In genomic region chr3:102258666-102259227, GRCh38 we compare ENCODE assay signal across 16 cellular contexts.
DNase-seq lines count a peak whose midpoint lies in the region; ATAC-seq and TF ChIP-seq lines count a peak whose summit lies in the region.
"Had no signal": no experiment of that assay in that cellular context is flagged by ENCODE, and none has a peak within 500 bp of the region (broad histone marks: within the 10 kb centered on the region; RNA-seq: fewer than 3 reads in every experiment).

No MANE protein-coding gene starts in this region.

- H3K79me2 ChIP-seq in PC-3 (ENCODE audit: low read length) = no peaks in the 10 kb centered on the region
- H3K79me2 ChIP-seq in smooth muscle cell (ENCODE audit: low read depth) = no peaks in the 10 kb centered on the region

- CTCF ChIA-PET in PC-3 (lab: Charles Lee) = no interaction called here

- DNase-seq in GM12865 (ENCODE audit: low read depth) = peak; percentile 29
- no peak for DNase-seq in PC-3
- DNase-seq in activated gamma-delta T cell treated with Interleukin-2 at 50 U/mL for 16 hours = no peak
- no peak for DNase-seq in smooth muscle cell (lab: John Stamatoyannopoulos, UW; ENCODE audit: unreplicated experiment)
- no peak for DNase-seq in NCI-H1092 treated with DMSO at 0.1 percent for 48 hours (lab: John Stamatoyannopoulos, UW)
- DNase-seq in NCI-H526 treated with DMSO at 0.1 percent for 48 hours (lab: John Stamatoyannopoulos, UW) = no peak
- DNase-seq: activated B cell treated with CpG ODN at 0.5 μM for 24 hours, DMS153, NCI-H1092, NCI-H526, SJCRH30, small intestine, upper lobe of right lung had no signal

- H3K36me3 ChIP-seq in PC-3 (ENCODE audit: low read depth, low read length) = no peaks in the 10 kb centered on the region
- no peaks in the 10 kb centered on the region for H3K36me3 ChIP-seq in smooth muscle cell (ENCODE audit: low read depth)
- H3K36me3 ChIP-seq: neutrophil, SJCRH30, upper lobe of right lung had no signal

- no TSS peak for BruUV-seq in PC-3 (replicated peaks; lab: Mats Ljungman, UMichigan)

- POLR2A ChIA-PET in PC-3 (lab: Charles Lee; ENCODE audit: unreplicated experiment) = no interaction called here

- WGBS in smooth muscle cell (ENCODE audit: low lambda C conversion rate) = 87% methylated on average over 3 of the region's 3 CpGs

- TF ChIP-seq CTCF in GM12865 (IDR thresholded peaks at IDR 0.05; ENCODE audit: insufficient read depth, low read depth, low read length, missing control alignments) (no peak), PC-3 (conservative IDR thresholded peaks at IDR 0.05; ENCODE audit: low read depth, low read length) (no peak), smooth muscle cell (IDR thresholded peaks at IDR 0.05; ENCODE audit: borderline replicate concordance, insufficient read depth, poor library complexity, severe bottlenecking) (no peak)

- no peaks in the 10 kb centered on the region for H4K20me1 ChIP-seq in PC-3 (ENCODE audit: low read length)
- no peaks in the 10 kb centered on the region for H4K20me1 ChIP-seq in smooth muscle cell (ENCODE audit: low read depth)

- H3K9me3 ChIP-seq in PC-3 (ENCODE audit: low read length) = no peaks in the 10 kb centered on the region
- no peaks in the 10 kb centered on the region for H3K9me3 ChIP-seq in smooth muscle cell (replicated peaks; ENCODE audit: low read depth)
- H3K9me3 ChIP-seq: neutrophil, SJCRH30, upper lobe of right lung had no signal

- intact Hi-C loops in PC-3 (cut with micrococcal nuclease) = no loop called here

- no peak overlapping the region for H3K9ac ChIP-seq in PC-3 (ENCODE audit: low read length)
- H3K9ac ChIP-seq in smooth muscle cell (ENCODE audit: low read depth) = no peak overlapping the region

- no peak overlapping the region for H3K27ac ChIP-seq in PC-3 (ENCODE audit: low read length)
- no peak overlapping the region for H3K27ac ChIP-seq in smooth muscle cell (ENCODE audit: low read depth)
- H3K27ac ChIP-seq: neutrophil, SJCRH30, upper lobe of right lung had no signal

- H3K4me1 ChIP-seq in PC-3 (ENCODE audit: insufficient read depth, low read length) = no peaks in the 10 kb centered on the region
- H3K4me1 ChIP-seq in smooth muscle cell (ENCODE audit: low read depth) = no peaks in the 10 kb centered on the region
- H3K4me1 ChIP-seq: SJCRH30, upper lobe of right lung had no signal

- H2AFZ ChIP-seq in PC-3 (ENCODE audit: low read length) (no peak overlapping the region), smooth muscle cell (ENCODE audit: low read depth) (no peak overlapping the region)

- H3K9me2 ChIP-seq in PC-3 (replicated peaks; ENCODE audit: low read length) = no peaks in the 10 kb centered on the region

- H3K4me3 ChIP-seq in GM12865 (ENCODE audit: low read depth, low read length) (no peak overlapping the region), PC-3 (ENCODE audit: low read length) (no peak overlapping the region), smooth muscle cell (no peak overlapping the region)
- H3K4me3 ChIP-seq: SJCRH30, upper lobe of right lung had no signal

- H3F3A ChIP-seq in PC-3 (ENCODE audit: low read length, unreplicated experiment) (no peaks in the 10 kb centered on the region), smooth muscle cell (ENCODE audit: low read depth) (no peaks in the 10 kb centered on the region)

- ATAC-seq in GM21360 (IDR thresholded peaks at IDR 0.05; ENCODE audit: unreplicated experiment) (peak; percentile 94), HG02938 (IDR thresholded peaks at IDR 0.05; ENCODE audit: unreplicated experiment) (peak; percentile 80), PC-3 (peak; percentile 18; the same call in 1 of the 2 replicates)
- ATAC-seq: upper lobe of right lung had no signal

- H3K27me3 ChIP-seq in PC-3 (ENCODE audit: low read length) (no peaks in the 10 kb centered on the region), smooth muscle cell (ENCODE audit: low read depth) (no peaks in the 10 kb centered on the region)
- H3K27me3 ChIP-seq: neutrophil, SJCRH30, upper lobe of right lung had no signal

- H3K4me2 ChIP-seq in PC-3 (ENCODE audit: low read length) = no peak overlapping the region
- no peak overlapping the region for H3K4me2 ChIP-seq in smooth muscle cell

Comparison
In these comparisons a context has a peak if more than half of its experiments do, and no peak if none do; other contexts are left out.
1. ATAC-seq: peak in every context shown above with its lines; median percentile 94 in GM21360; 80 in HG02938; 18 in PC-3.